Comparison of ENCODE assay signal across 1 cellular context in genomic region chr17:57366177-57366557, GRCh38.
TF ChIP-seq lines count a peak whose summit lies in the region.

No MANE protein-coding gene starts in this region.

TF ChIP-seq in HepG2, 621 proteins besides CTCF, POLR2A, EP300 and RAD21 (continued from another document):
- no peak for TF ChIP-seq ZNF770 (CRISPR knock-in tag; IDR thresholded peaks at IDR 0.05)
- TF ChIP-seq ZBTB3 (CRISPR knock-in tag; IDR thresholded peaks at IDR 0.05; ENCODE audit: borderline replicate concordance, low read depth) = no peak
TF ChIP-seq in HepG2: peak in this region for 3.
